ENCODE assay signal across 18 cellular contexts in the genomic region with DNA sequence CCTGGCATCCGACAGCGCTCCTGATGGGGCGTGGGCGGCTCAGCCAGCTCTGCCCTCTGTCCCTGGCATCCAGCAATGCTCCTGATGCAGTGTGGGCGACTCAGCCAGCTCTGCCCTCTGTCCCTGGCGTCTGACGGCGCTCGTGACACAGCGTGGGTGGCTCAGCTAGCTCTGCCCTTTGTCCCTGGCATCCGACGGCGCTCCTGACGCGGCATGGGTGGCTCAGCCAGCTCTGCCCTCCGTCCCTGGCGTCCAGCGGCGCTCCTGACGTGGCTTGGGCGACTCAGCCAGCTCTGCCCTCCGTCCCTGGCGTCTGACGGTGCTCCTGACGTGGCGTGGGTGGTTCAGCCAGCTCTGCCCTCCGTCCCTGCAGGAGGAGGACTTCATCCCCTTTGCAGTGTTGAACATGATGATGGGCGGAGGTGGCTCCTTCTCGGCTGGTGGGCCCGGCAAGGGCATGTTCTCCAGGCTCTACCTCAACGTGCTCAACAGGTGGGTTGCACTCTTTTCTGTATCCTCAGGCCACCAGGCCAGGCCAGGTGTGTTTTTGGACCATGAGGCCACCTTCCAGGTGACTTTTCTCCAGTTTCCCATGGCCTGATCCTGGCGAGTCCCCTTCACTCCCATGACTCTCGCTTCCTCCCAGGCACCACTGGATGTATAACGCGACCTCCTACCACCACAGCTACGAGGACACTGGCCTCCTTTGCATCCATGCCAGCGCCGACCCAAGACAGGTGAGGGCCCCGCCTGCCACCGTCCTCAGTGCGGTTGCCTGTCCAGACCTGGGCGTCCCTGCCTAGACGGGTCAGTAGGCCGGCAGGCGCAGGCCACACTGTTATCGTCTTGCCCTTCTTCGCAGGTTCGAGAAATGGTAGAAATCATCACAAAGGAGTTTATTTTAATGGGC. TPM values are rescaled to one million over a fixed set of nuclear protein-coding genes. Genes with fewer than 3 reads are reported as not detected.
A peak's percentile ranks its signal among the peaks of the same experiment; 100 is the strongest.
DNase-seq lines count a peak whose midpoint lies in the region; ATAC-seq, FAIRE-seq and TF ChIP-seq lines count a peak whose summit lies in the region.
"Had no signal": no experiment of that assay in that cellular context is flagged by ENCODE, and none has a peak within 500 bp of the region (broad histone marks: within the 10 kb centered on the region; RNA-seq: fewer than 3 reads in every experiment).

No MANE protein-coding gene starts in this region.

- H3K4me3 Mint-ChIP-seq in activated CD4-positive, alpha-beta T cell treated with anti-CD3 and anti-CD28 coated beads, Interleukin-2, amount 10 ng/mL, durations not matched to agents 7 days and 5 days = no peak overlapping the region
- H3K4me3 Mint-ChIP-seq in activated CD4-positive, alpha-beta T cell treated with anti-CD3 and anti-CD28 coated beads for 36 hours = no peak overlapping the region
- no peak overlapping the region for H3K4me3 Mint-ChIP-seq in stimulated activated naive CD8-positive, alpha-beta T cell treated with anti-CD3 and anti-CD28 coated beads, Interleukin-15, amount 100 ng/mL, for 72 hours
- H3K4me3 Mint-ChIP-seq: CD14-positive monocyte had no signal

- peaks cover 2% of the 10 kb centered on the region for H3K4me1 Mint-ChIP-seq in activated CD4-positive, alpha-beta T cell treated with anti-CD3 and anti-CD28 coated beads, Interleukin-2, amount 10 ng/mL, durations not matched to agents 7 days and 5 days
- H3K4me1 Mint-ChIP-seq in activated CD4-positive, alpha-beta T cell treated with anti-CD3 and anti-CD28 coated beads for 36 hours = no peaks in the 10 kb centered on the region
- H3K4me1 Mint-ChIP-seq in stimulated activated naive CD8-positive, alpha-beta T cell treated with anti-CD3 and anti-CD28 coated beads, Interleukin-15, amount 100 ng/mL, for 72 hours = no peaks in the 10 kb centered on the region
- H3K4me1 Mint-ChIP-seq: CD14-positive monocyte had no signal

- no peak overlapping the region for H3K4ac ChIP-seq in neuronal stem cell (ENCODE audit: low read length)

- H2BK5ac ChIP-seq in neuronal stem cell (ENCODE audit: low read length) = peak overlapping the region; percentile 66

- peaks cover 34% of the 10 kb centered on the region for H3K36me3 Mint-ChIP-seq in activated CD4-positive, alpha-beta T cell treated with anti-CD3 and anti-CD28 coated beads, Interleukin-2, amount 10 ng/mL, durations not matched to agents 7 days and 5 days (ENCODE audit: low read depth)
- peaks cover 50% of the 10 kb centered on the region for H3K36me3 Mint-ChIP-seq in activated CD4-positive, alpha-beta T cell treated with anti-CD3 and anti-CD28 coated beads for 36 hours (ENCODE audit: low read depth)

- peaks cover 6% of the 10 kb centered on the region for H3K79me1 ChIP-seq in neuronal stem cell (ENCODE audit: low read depth, low read length)

- H2AK5ac ChIP-seq in neuronal stem cell (ENCODE audit: low read depth, low read length) = no peak overlapping the region

- no peak overlapping the region for H4K8ac ChIP-seq in neuronal stem cell (ENCODE audit: low read depth, low read length)

- H2BK15ac ChIP-seq in neuronal stem cell (ENCODE audit: low read length) = no peak overlapping the region

- H3K27ac ChIP-seq in K562 (ENCODE audit: extremely low read depth, low read depth, low read length) (no peak overlapping the region), neuronal stem cell (replicated peaks; ENCODE audit: low read length) (no peak overlapping the region), hepatocyte (no peak overlapping the region)
- H3K27ac ChIP-seq: HL-60 had no signal

- H3K4me2 ChIP-seq in K562 (ENCODE audit: insufficient read depth, low read length) (no peak overlapping the region), neuronal stem cell (ENCODE audit: insufficient read depth, low read length, poor library complexity, severe bottlenecking) (no peak overlapping the region), hepatocyte (no peak overlapping the region)

- WGBS in K562 (ENCODE audit: insufficient coverage, low coverage, missing lambda C conversion rate) = 96% methylated on average over 42 of the region's 48 CpGs
- WGBS in neuronal stem cell (ENCODE audit: extremely low coverage in 2 of 2, insufficient read length in 2 of 2, insufficient replicate concordance in 1 of 2), 2 donors = no CpG with 5 or more reads among the region's 48 CpGs
- WGBS in hepatocyte (ENCODE audit: low lambda C conversion rate, missing lambda C conversion rate) = 98% methylated on average over 48 of the region's 48 CpGs

- in situ Hi-C loops in K562 (cut with MboI) = no loop called here

- no peak overlapping the region for H3K18ac ChIP-seq in neuronal stem cell (ENCODE audit: low read length)

- no peaks in the 10 kb centered on the region for H3K9me2 ChIP-seq in hepatocyte (replicated peaks; ENCODE audit: insufficient read depth)

- POLR2A ChIA-PET in activated CD4-positive, alpha-beta T cell treated with anti-CD3 and anti-CD28 coated beads, Interleukin-2, amount 10 ng/mL, durations not matched to agents 7 days and 5 days (lab: Charles Lee) = interaction anchor here (0.6 kb wide), 1 partner anchor 97 kb away, joined by 3 read pairs; no protein-coding TSS in a partner anchor
- POLR2A ChIA-PET in activated CD4-positive, alpha-beta T cell treated with anti-CD3 and anti-CD28 coated beads for 36 hours (lab: Charles Lee) = interaction anchor here (0.6 to 0.7 kb wide), 3 partner anchors 32 to 770 kb away, joined by 3 read pairs; no protein-coding TSS in a partner anchor
- POLR2A ChIA-PET in K562 (lab: Yijun Ruan, JAX) = interaction anchor here (0.6 to 1.6 kb wide), 12 partner anchors 7 to 611 kb away, joined by 3 to 6 read pairs (median 3); no protein-coding TSS in a partner anchor

- intact Hi-C loops in activated CD4-positive, alpha-beta T cell treated with anti-CD3 and anti-CD28 coated beads for 36 hours (cut with DNase I, micrococcal nuclease) = no loop called here
- intact Hi-C loops in K562 (cut with micrococcal nuclease) = no loop called here

- H3K4me1 ChIP-seq in K562 (replicated peaks in 1 of 2; ENCODE audit: control insufficient read depth in 2 of 2, insufficient read depth in 2 of 2, low read length in 2 of 2) (peaks cover 0 to 9% of the 10 kb centered on the region in 2 experiments; a peak in 2 of 5 replicates), neuronal stem cell (ENCODE audit: control insufficient read depth in 2 of 2, insufficient read depth in 1 of 2, low read depth in 1 of 2, low read length in 2 of 2) (no peaks in the 10 kb centered on the region), hepatocyte (ENCODE audit: insufficient read depth) (no peaks in the 10 kb centered on the region)

- no peaks in the 10 kb centered on the region; the same call in 1 of the 2 replicates for H3K9me3 ChIP-seq in K562 (replicated peaks; ENCODE audit: control insufficient read depth, insufficient read depth, low read depth, low read length)
- H3K9me3 ChIP-seq in neuronal stem cell (replicated peaks in 1 of 2; ENCODE audit: control insufficient read depth in 2 of 2, insufficient read depth in 1 of 2, low read depth in 1 of 2, low read length in 2 of 2) = no peaks in the 10 kb centered on the region
- H3K9me3 ChIP-seq in hepatocyte (ENCODE audit: low read depth) = no peaks in the 10 kb centered on the region

- TF ChIP-seq CTCF in K562 (IDR thresholded peaks at IDR 0.05 in 2 of 3, conservative IDR thresholded peaks at IDR 0.05 in 1 of 3; ENCODE audit: insufficient read depth in 2 of 3, low read depth in 1 of 3, low read length in 3 of 3) = no peak
- no peak for TF ChIP-seq CTCF in hepatocyte (IDR thresholded peaks at IDR 0.05; ENCODE audit: poor library complexity)

- H3K14ac ChIP-seq in neuronal stem cell (ENCODE audit: low read length) = no peak overlapping the region

- CTCF ChIA-PET in activated CD4-positive, alpha-beta T cell treated with anti-CD3 and anti-CD28 coated beads, Interleukin-2, amount 10 ng/mL, durations not matched to agents 7 days and 5 days (lab: Charles Lee) = interaction anchor here (1.2 kb wide), 1 partner anchor 9 kb away, joined by 3 read pairs; no protein-coding TSS in a partner anchor
- CTCF ChIA-PET in activated CD4-positive, alpha-beta T cell treated with anti-CD3 and anti-CD28 coated beads for 36 hours (lab: Charles Lee) = no interaction called here
- CTCF ChIA-PET in K562 (lab: Yijun Ruan, JAX; ENCODE audit: low intra/inter-chr PET ratio) = no interaction called here

- no peak for TF ChIP-seq POLR2A in K562 (conservative IDR thresholded peaks at IDR 0.05)

- H3K79me2 ChIP-seq in K562 (ENCODE audit: control insufficient read depth, insufficient read depth, low read length) (peaks cover 12% of the 10 kb centered on the region), hepatocyte (peaks cover 5% of the 10 kb centered on the region)

- H3K27me3 Mint-ChIP-seq in activated CD4-positive, alpha-beta T cell treated with anti-CD3 and anti-CD28 coated beads, Interleukin-2, amount 10 ng/mL, durations not matched to agents 7 days and 5 days = no peaks in the 10 kb centered on the region
- H3K27me3 Mint-ChIP-seq in activated CD4-positive, alpha-beta T cell treated with anti-CD3 and anti-CD28 coated beads for 36 hours = no peaks in the 10 kb centered on the region
- no peaks in the 10 kb centered on the region for H3K27me3 Mint-ChIP-seq in stimulated activated naive CD8-positive, alpha-beta T cell treated with anti-CD3 and anti-CD28 coated beads, Interleukin-15, amount 100 ng/mL, for 72 hours

- no peaks in the 10 kb centered on the region for H3K9me3 Mint-ChIP-seq in activated CD4-positive, alpha-beta T cell treated with anti-CD3 and anti-CD28 coated beads, Interleukin-2, amount 10 ng/mL, durations not matched to agents 7 days and 5 days
- no peaks in the 10 kb centered on the region for H3K9me3 Mint-ChIP-seq in activated CD4-positive, alpha-beta T cell treated with anti-CD3 and anti-CD28 coated beads for 36 hours (ENCODE audit: low read depth)
- H3K9me3 Mint-ChIP-seq in stimulated activated naive CD8-positive, alpha-beta T cell treated with anti-CD3 and anti-CD28 coated beads, Interleukin-15, amount 100 ng/mL, for 72 hours = no peaks in the 10 kb centered on the region

- H3K27me3 ChIP-seq in K562 (ENCODE audit: control insufficient read depth in 2 of 2, insufficient read depth in 2 of 2, low read length in 2 of 2) (no peaks in the 10 kb centered on the region), neuronal stem cell (ENCODE audit: control insufficient read depth in 3 of 3, insufficient read depth in 3 of 3, low read depth in 1 of 3, low read length in 3 of 3) (no peaks in the 10 kb centered on the region), hepatocyte (no peaks in the 10 kb centered on the region)

- peak overlapping the region; percentile 14 for H3K27ac Mint-ChIP-seq in activated CD4-positive, alpha-beta T cell treated with anti-CD3 and anti-CD28 coated beads, Interleukin-2, amount 10 ng/mL, durations not matched to agents 7 days and 5 days
- no peak overlapping the region for H3K27ac Mint-ChIP-seq in activated CD4-positive, alpha-beta T cell treated with anti-CD3 and anti-CD28 coated beads for 36 hours
- no peak overlapping the region for H3K27ac Mint-ChIP-seq in stimulated activated naive CD8-positive, alpha-beta T cell treated with anti-CD3 and anti-CD28 coated beads, Interleukin-15, amount 100 ng/mL, for 72 hours

- peak overlapping the region; percentile 91 for H3K23ac ChIP-seq in neuronal stem cell (ENCODE audit: low read depth, low read length, poor library complexity)

- H2AFZ ChIP-seq in K562 (ENCODE audit: low read depth, low read length) (no peak overlapping the region), neuronal stem cell (ENCODE audit: low read length) (no peak overlapping the region), hepatocyte (no peak overlapping the region)

- H3K9ac ChIP-seq in K562 (ENCODE audit: insufficient read depth in 1 of 2, low read depth in 2 of 2, low read length in 2 of 2) (no peak overlapping the region), neuronal stem cell (ENCODE audit: low read depth, low read length, poor library complexity) (peak overlapping the region; percentile 72)

- no peaks in the 10 kb centered on the region for H3K9me1 ChIP-seq in K562 (ENCODE audit: control insufficient read depth, insufficient read depth, low read length)

- no peak for TF ChIP-seq EP300 in K562 (IDR thresholded peaks at IDR 0.05; ENCODE audit: low read length)

- H2BK120ac ChIP-seq in neuronal stem cell (ENCODE audit: low read depth, low read length) = no peak overlapping the region

- H3K36me3 ChIP-seq in K562 (ENCODE audit: control insufficient read depth, insufficient read depth, low read length) (peaks cover 96% of the 10 kb centered on the region), neuronal stem cell (replicated peaks in 1 of 2; ENCODE audit: control insufficient read depth in 2 of 2, insufficient read depth in 2 of 2, low read length in 2 of 2) (peaks cover 66 to 96% of the 10 kb centered on the region in 2 donors), hepatocyte (replicated peaks; ENCODE audit: insufficient read depth, low read depth) (no peaks in the 10 kb centered on the region)

- no peak for DNase-seq in activated CD4-positive, alpha-beta T cell treated with anti-CD3 and anti-CD28 coated beads, Interleukin-2, amount 10 ng/mL, durations not matched to agents 7 days and 5 days
- DNase-seq in activated CD4-positive, alpha-beta T cell treated with anti-CD3 and anti-CD28 coated beads for 36 hours = no peak
- DNase-seq in K562 (ENCODE audit: extremely low read depth in 1 of 4, low spot score in 3 of 4) (no peak), neuronal stem cell (ENCODE audit: low spot score) (no peak), glomerular visceral epithelial cell (ENCODE audit: extremely low spot score) (no peak), hepatocyte (ENCODE audit: low spot score) (no peak)
- no peak for DNase-seq in stimulated activated naive CD8-positive, alpha-beta T cell treated with anti-CD3 and anti-CD28 coated beads, Interleukin-15, amount 100 ng/mL, for 72 hours
- DNase-seq: 8988T, DMS79 treated with DMSO at 0.1 percent for 48 hours, NCI-H1105, NCI-H2081 treated with DMSO at 0.1 percent for 48 hours, NCI-H748 treated with DMSO at 0.1 percent for 48 hours, SIG-M5 had no signal

- no peak overlapping the region for H3K4me3 ChIP-seq in K562
- H3K4me3 ChIP-seq in neuronal stem cell (ENCODE audit: low read length in 2 of 2) = peak overlapping the region in 1 of 2 donors; percentile 27
- no peak overlapping the region for H3K4me3 ChIP-seq in hepatocyte

- BruUV-seq in K562 (replicated peaks; lab: Mats Ljungman, UMichigan) = no TSS peak

- no peak for ATAC-seq in activated CD4-positive, alpha-beta T cell treated with anti-CD3 and anti-CD28 coated beads for 36 hours
- ATAC-seq in K562 = no peak
- no peak for ATAC-seq in stimulated activated naive CD8-positive, alpha-beta T cell treated with anti-CD3 and anti-CD28 coated beads, Interleukin-15, amount 100 ng/mL, for 72 hours
- no peak for ATAC-seq in HG03457 (IDR thresholded peaks at IDR 0.05; ENCODE audit: unreplicated experiment)

- H4K20me1 ChIP-seq in K562 (replicated peaks; ENCODE audit: control insufficient read depth, insufficient read depth, low read length) = no peaks in the 10 kb centered on the region
- no peaks in the 10 kb centered on the region for H4K20me1 ChIP-seq in hepatocyte (ENCODE audit: insufficient read depth, poor library complexity, severe bottlenecking)

- TF ChIP-seq RAD21 in K562 (CRISPR knock-in tag; conservative IDR thresholded peaks at IDR 0.05 in 1 of 2, IDR thresholded peaks at IDR 0.05 in 1 of 2) = no peak

- H4K91ac ChIP-seq in neuronal stem cell (ENCODE audit: low read depth, low read length, poor library complexity) = no peak overlapping the region

- H2BK12ac ChIP-seq in neuronal stem cell (ENCODE audit: low read length) = no peak overlapping the region

- no peak for FAIRE-seq in K562 (lab: Jason Lieb, UNC)
- FAIRE-seq: H54, HTR-8/SVneo had no signal

RNA-seq across cellular contexts. Expression of gene PMPCA, which starts 8.0 kb away (rescaled TPM):
- 10 to 100 TPM; 52.9 to 58.8 TPM for total RNA-seq in activated CD4-positive, alpha-beta T cell treated with anti-CD3 and anti-CD28 coated beads, Interleukin-2, amount 10 ng/mL, durations not matched to agents 7 days and 5 days
- 100 to 1,000 TPM in 1 of 2 experiments, 10 to 100 TPM in 1; 88.0 to 113 TPM for total RNA-seq in activated CD4-positive, alpha-beta T cell treated with anti-CD3 and anti-CD28 coated beads for 36 hours
- 255 and 404 TPM in 2 replicates for total RNA-seq in K562 (2011; cell fraction: chromatin; rRNA removed; ENCODE audit: low replicate concordance)
- total RNA-seq in K562 (2011; cell fraction: nucleolus; rRNA removed) = 209 and 247 TPM in 2 replicates
- 203 and 214 TPM in 2 replicates for total RNA-seq in K562 (2011; cell fraction: nucleoplasm; rRNA removed)
- total RNA-seq in K562 (2014; rRNA removed) = 86.6 and 111 TPM in 2 replicates
- 82.4 and 104 TPM in 2 replicates for total RNA-seq in K562 (2014; rRNA removed; fragmentation: Illumina TruSeq; extraction: Trizol)
- 66.6 and 67.5 TPM in 2 replicates for total RNA-seq in K562 (2015; rRNA removed; fragmentation: Illumina TruSeq; extraction: Trizol)
- total RNA-seq in K562 (2021) = 118 and 139 TPM in 2 replicates
- 114 and 119 TPM in 2 replicates for polyA plus RNA-seq in K562 (2011; rRNA removed)
- polyA plus RNA-seq in K562 (2011; cell fraction: cytosol; rRNA removed) = 102 and 129 TPM in 2 replicates
- polyA plus RNA-seq in K562 (2011; cell fraction: nucleus; rRNA removed) = 346 and 387 TPM in 2 replicates
- polyA plus RNA-seq in K562 (2012) = 65.8 and 181 TPM in 2 replicates
- polyA plus RNA-seq in K562 (2014; fragmentation: Illumina TruSeq; extraction: Trizol) = 99.8 and 122 TPM in 2 replicates
- 10 to 100 TPM; 23.9 to 30.0 TPM for polyA plus RNA-seq in K562 (2014; fragmentation: Nextera tagmentation; extraction: Ambion mirVana)
- 129 and 143 TPM in 2 replicates for polyA plus RNA-seq in K562 (2014; rRNA removed)
- polyA minus RNA-seq in K562 (2011; rRNA and poly(A)+ RNA removed) = 81.4 and 83.2 TPM in 2 replicates
- 40.2 and 43.4 TPM in 2 replicates for polyA minus RNA-seq in K562 (2011; cell fraction: cytosol; rRNA and poly(A)+ RNA removed)
- 68.0 and 90.1 TPM in 2 replicates for polyA minus RNA-seq in K562 (2011; cell fraction: nucleus; rRNA and poly(A)+ RNA removed)
- polyA plus RNA-seq in neuronal stem cell (2013, experiment 1 of 2) = 37.1 TPM
- 37.8 TPM for polyA plus RNA-seq in neuronal stem cell (2013, experiment 2 of 2)
- total RNA-seq in hepatocyte = 45.1 and 45.8 TPM in 2 replicates
- polyA plus RNA-seq in hepatocyte = 85.7 and 87.3 TPM in 2 replicates

RNA-seq across cellular contexts. Expression of gene ENTR1, which starts 8.0 kb away (rescaled TPM):
- total RNA-seq in activated CD4-positive, alpha-beta T cell treated with anti-CD3 and anti-CD28 coated beads, Interleukin-2, amount 10 ng/mL, durations not matched to agents 7 days and 5 days = 10 to 100 TPM; 59.2 to 62.3 TPM
- 10 to 100 TPM; 57.2 to 67.7 TPM for total RNA-seq in activated CD4-positive, alpha-beta T cell treated with anti-CD3 and anti-CD28 coated beads for 36 hours
- total RNA-seq in K562 (2011; cell fraction: chromatin; rRNA removed; ENCODE audit: low replicate concordance) = 129 and 278 TPM in 2 replicates
- total RNA-seq in K562 (2011; cell fraction: nucleolus; rRNA removed) = 185 and 197 TPM in 2 replicates
- total RNA-seq in K562 (2011; cell fraction: nucleoplasm; rRNA removed) = 143 and 151 TPM in 2 replicates
- total RNA-seq in K562 (2014; rRNA removed) = 79.0 and 88.8 TPM in 2 replicates
- 38.1 and 38.3 TPM in 2 replicates for total RNA-seq in K562 (2014; rRNA removed; fragmentation: Illumina TruSeq; extraction: Trizol)
- 61.3 and 65.5 TPM in 2 replicates for total RNA-seq in K562 (2015; rRNA removed; fragmentation: Illumina TruSeq; extraction: Trizol)
- total RNA-seq in K562 (2021) = 101 and 104 TPM in 2 replicates
- 77.3 and 92.6 TPM in 2 replicates for polyA plus RNA-seq in K562 (2011; rRNA removed)
- 45.3 and 59.9 TPM in 2 replicates for polyA plus RNA-seq in K562 (2011; cell fraction: cytosol; rRNA removed)
- 432 and 490 TPM in 2 replicates for polyA plus RNA-seq in K562 (2011; cell fraction: nucleus; rRNA removed)
- 54.6 and 62.9 TPM in 2 replicates for polyA plus RNA-seq in K562 (2012)
- 72.6 and 75.9 TPM in 2 replicates for polyA plus RNA-seq in K562 (2014; fragmentation: Illumina TruSeq; extraction: Trizol)
- 1 to 10 TPM; 6.7 to 9.6 TPM for polyA plus RNA-seq in K562 (2014; fragmentation: Nextera tagmentation; extraction: Ambion mirVana)
- polyA plus RNA-seq in K562 (2014; rRNA removed) = 106 and 108 TPM in 2 replicates
- polyA minus RNA-seq in K562 (2011; rRNA and poly(A)+ RNA removed) = 19.2 and 21.9 TPM in 2 replicates
- 33.9 and 46.1 TPM in 2 replicates for polyA minus RNA-seq in K562 (2011; cell fraction: cytosol; rRNA and poly(A)+ RNA removed)
- 76.5 and 84.3 TPM in 2 replicates for polyA minus RNA-seq in K562 (2011; cell fraction: nucleus; rRNA and poly(A)+ RNA removed)
- polyA plus RNA-seq in neuronal stem cell (2013, experiment 1 of 2) = 53.7 TPM
- 51.2 TPM for polyA plus RNA-seq in neuronal stem cell (2013, experiment 2 of 2)
- 38.2 and 50.1 TPM in 2 replicates for total RNA-seq in hepatocyte
- 33.5 and 43.6 TPM in 2 replicates for polyA plus RNA-seq in hepatocyte

RNA-seq across cellular contexts. Expression of gene SNAPC4, which starts 18.5 kb away (rescaled TPM):
- total RNA-seq in activated CD4-positive, alpha-beta T cell treated with anti-CD3 and anti-CD28 coated beads, Interleukin-2, amount 10 ng/mL, durations not matched to agents 7 days and 5 days = 10 to 100 TPM in 1 of 2 experiments, 1 to 10 TPM in 1; 9.4 to 10.8 TPM
- 10 to 100 TPM; 12.4 to 16.8 TPM for total RNA-seq in activated CD4-positive, alpha-beta T cell treated with anti-CD3 and anti-CD28 coated beads for 36 hours
- 42.9 and 79.4 TPM in 2 replicates for total RNA-seq in K562 (2011; cell fraction: chromatin; rRNA removed; ENCODE audit: low replicate concordance)
- 32.0 TPM in 2 replicates for total RNA-seq in K562 (2011; cell fraction: nucleolus; rRNA removed)
- 23.1 and 26.3 TPM in 2 replicates for total RNA-seq in K562 (2011; cell fraction: nucleoplasm; rRNA removed)
- total RNA-seq in K562 (2014; rRNA removed) (14.4 and 15.8 TPM in 2 replicates), K562 (2014; rRNA removed; fragmentation: Illumina TruSeq; extraction: Trizol) (7.1 and 8.8 TPM in 2 replicates), K562 (2015; rRNA removed; fragmentation: Illumina TruSeq; extraction: Trizol) (9.3 and 11.1 TPM in 2 replicates), K562 (2021) (17.1 and 18.7 TPM in 2 replicates), hepatocyte (5.3 and 10.5 TPM in 2 replicates)
- polyA plus RNA-seq in K562 (2011; rRNA removed) (4.4 and 4.5 TPM in 2 replicates), K562 (2014; fragmentation: Illumina TruSeq; extraction: Trizol) (8.8 and 9.0 TPM in 2 replicates), K562 (2014; fragmentation: Nextera tagmentation; extraction: Ambion mirVana) (under 1 TPM; 0.21 to 0.46 TPM), K562 (2014; rRNA removed) (18.7 and 21.8 TPM in 2 replicates), hepatocyte (6.3 and 8.7 TPM in 2 replicates)
- 3.2 and 7.4 TPM in 2 replicates for polyA plus RNA-seq in K562 (2011; cell fraction: cytosol; rRNA removed)
- 16.1 and 32.6 TPM in 2 replicates for polyA plus RNA-seq in K562 (2011; cell fraction: nucleus; rRNA removed)
- 9.7 and 10.5 TPM in 2 replicates for polyA plus RNA-seq in K562 (2012)
- 6.7 and 10.2 TPM in 2 replicates for polyA minus RNA-seq in K562 (2011; rRNA and poly(A)+ RNA removed)
- polyA minus RNA-seq in K562 (2011; cell fraction: cytosol; rRNA and poly(A)+ RNA removed) = 6.1 and 7.4 TPM in 2 replicates
- 8.3 and 11.7 TPM in 2 replicates for polyA minus RNA-seq in K562 (2011; cell fraction: nucleus; rRNA and poly(A)+ RNA removed)
- 7.2 TPM for polyA plus RNA-seq in neuronal stem cell (2013, experiment 1 of 2)
- polyA plus RNA-seq in neuronal stem cell (2013, experiment 2 of 2) = 7.1 TPM

RNA-seq across cellular contexts. Expression of gene INPP5E, which starts 21.2 kb away (rescaled TPM):
- total RNA-seq in activated CD4-positive, alpha-beta T cell treated with anti-CD3 and anti-CD28 coated beads, Interleukin-2, amount 10 ng/mL, durations not matched to agents 7 days and 5 days = 10 to 100 TPM; 16.5 to 18.5 TPM
- total RNA-seq in activated CD4-positive, alpha-beta T cell treated with anti-CD3 and anti-CD28 coated beads for 36 hours = 10 to 100 TPM; 13.5 to 14.1 TPM
- total RNA-seq in K562 (2011; cell fraction: chromatin; rRNA removed; ENCODE audit: low replicate concordance) = 37.0 and 74.1 TPM in 2 replicates
- 37.7 and 43.0 TPM in 2 replicates for total RNA-seq in K562 (2011; cell fraction: nucleolus; rRNA removed)
- 29.3 and 32.3 TPM in 2 replicates for total RNA-seq in K562 (2011; cell fraction: nucleoplasm; rRNA removed)
- total RNA-seq in K562 (2014; rRNA removed) (8.8 and 11.1 TPM in 2 replicates), K562 (2014; rRNA removed; fragmentation: Illumina TruSeq; extraction: Trizol) (2.5 and 2.9 TPM in 2 replicates), K562 (2015; rRNA removed; fragmentation: Illumina TruSeq; extraction: Trizol) (5.4 and 5.7 TPM in 2 replicates), K562 (2021) (16.3 and 17.4 TPM in 2 replicates), hepatocyte (5.3 and 6.0 TPM in 2 replicates)
- polyA plus RNA-seq in K562 (2011; rRNA removed) (4.4 and 6.8 TPM in 2 replicates), K562 (2014; fragmentation: Illumina TruSeq; extraction: Trizol) (4.9 and 8.4 TPM in 2 replicates), K562 (2014; fragmentation: Nextera tagmentation; extraction: Ambion mirVana) (under 1 TPM; 0.38 to 0.56 TPM), K562 (2014; rRNA removed) (14.1 and 15.1 TPM in 2 replicates), hepatocyte (7.1 and 12.9 TPM in 2 replicates)
- 4.8 and 9.1 TPM in 2 replicates for polyA plus RNA-seq in K562 (2011; cell fraction: cytosol; rRNA removed)
- 52.4 and 74.6 TPM in 2 replicates for polyA plus RNA-seq in K562 (2011; cell fraction: nucleus; rRNA removed)
- 9.4 and 14.3 TPM in 2 replicates for polyA plus RNA-seq in K562 (2012)
- 1.9 and 2.4 TPM in 2 replicates for polyA minus RNA-seq in K562 (2011; rRNA and poly(A)+ RNA removed)
- 3.7 and 3.8 TPM in 2 replicates for polyA minus RNA-seq in K562 (2011; cell fraction: cytosol; rRNA and poly(A)+ RNA removed)
- polyA minus RNA-seq in K562 (2011; cell fraction: nucleus; rRNA and poly(A)+ RNA removed) = 10.7 and 12.0 TPM in 2 replicates
- 17.9 TPM for polyA plus RNA-seq in neuronal stem cell (2013, experiment 1 of 2)
- polyA plus RNA-seq in neuronal stem cell (2013, experiment 2 of 2) = 17.2 TPM

RNA-seq across cellular contexts. Expression of gene CARD9, which starts 45.0 kb away (rescaled TPM):
- under 1 TPM; 0.44 to 0.69 TPM for total RNA-seq in activated CD4-positive, alpha-beta T cell treated with anti-CD3 and anti-CD28 coated beads, Interleukin-2, amount 10 ng/mL, durations not matched to agents 7 days and 5 days
- 1 to 10 TPM in 1 of 2 experiments, under 1 TPM in 1; 0.98 to 1.1 TPM for total RNA-seq in activated CD4-positive, alpha-beta T cell treated with anti-CD3 and anti-CD28 coated beads for 36 hours
- total RNA-seq in K562 (2011; cell fraction: chromatin; rRNA removed; ENCODE audit: low replicate concordance) = 37.4 and 149 TPM in 2 replicates
- total RNA-seq in K562 (2011; cell fraction: nucleolus; rRNA removed) = 92.6 and 92.9 TPM in 2 replicates
- 39.7 and 46.5 TPM in 2 replicates for total RNA-seq in K562 (2011; cell fraction: nucleoplasm; rRNA removed)
- total RNA-seq in K562 (2014; rRNA removed) (37.6 and 40.1 TPM in 2 replicates), K562 (2014; rRNA removed; fragmentation: Illumina TruSeq; extraction: Trizol) (3.5 and 3.6 TPM in 2 replicates), K562 (2015; rRNA removed; fragmentation: Illumina TruSeq; extraction: Trizol) (14.6 and 15.8 TPM in 2 replicates), K562 (2021) (35.6 and 42.7 TPM in 2 replicates), hepatocyte (0.68 and 0.80 TPM in 2 replicates)
- polyA plus RNA-seq in K562 (2011; rRNA removed) (9.7 and 27.8 TPM in 2 replicates), K562 (2014; fragmentation: Illumina TruSeq; extraction: Trizol) (4.7 and 13.2 TPM in 2 replicates), K562 (2014; fragmentation: Nextera tagmentation; extraction: Ambion mirVana) (1 to 10 TPM; 1.7 to 2.0 TPM), K562 (2014; rRNA removed) (40.4 and 53.0 TPM in 2 replicates), hepatocyte (1.5 and 2.5 TPM in 2 replicates)
- 10.5 and 13.4 TPM in 2 replicates for polyA plus RNA-seq in K562 (2011; cell fraction: cytosol; rRNA removed)
- polyA plus RNA-seq in K562 (2011; cell fraction: nucleus; rRNA removed) = 231 and 234 TPM in 2 replicates
- polyA plus RNA-seq in K562 (2012) = 21.9 and 61.0 TPM in 2 replicates
- polyA minus RNA-seq in K562 (2011; rRNA and poly(A)+ RNA removed) = 4.8 and 5.0 TPM in 2 replicates
- polyA minus RNA-seq in K562 (2011; cell fraction: cytosol; rRNA and poly(A)+ RNA removed) = 7.2 and 12.8 TPM in 2 replicates
- 25.8 and 55.4 TPM in 2 replicates for polyA minus RNA-seq in K562 (2011; cell fraction: nucleus; rRNA and poly(A)+ RNA removed)
- polyA plus RNA-seq in neuronal stem cell (2013, experiment 1 of 2) = 0.14 TPM
- 0.17 TPM for polyA plus RNA-seq in neuronal stem cell (2013, experiment 2 of 2)
